ENCODE assay signal across 8 cellular contexts in genomic region chr2:6826081-6826913, GRCh38. TPM values are rescaled to one million over a fixed set of nuclear protein-coding genes. Genes with fewer than 3 reads are reported as not detected.
A peak's percentile ranks its signal among the peaks of the same experiment; 100 is the strongest.
DNase-seq lines count a peak whose midpoint lies in the region; ATAC-seq and TF ChIP-seq lines count a peak whose summit lies in the region.

No MANE protein-coding gene starts in this region.

- TF ChIP-seq CTCF in ovary (IDR thresholded peaks at IDR 0.05): no peak

- TF ChIP-seq EP300 in ovary (IDR thresholded peaks at IDR 0.05): no peak

- no peak for TF ChIP-seq POLR2A in ovary (IDR thresholded peaks at IDR 0.05)

- WGBS in ovary, 3 donors: 68 to 70% (median 68%) methylated on average over 4 of the region's 4 CpGs

- no peaks in the 10 kb centered on the region for H3K9me3 ChIP-seq in ovary

- intact Hi-C loops in ovary (cut with DNase I): no loop called here

- ATAC-seq in GM21390 (IDR thresholded peaks at IDR 0.05; ENCODE audit: unreplicated experiment): peak; percentile 96
- peak; percentile 33 for ATAC-seq in SK-N-SH treated with all-trans-retinoic acid at 6 μM for 48 hours

- DNase-seq in GDM1 (lab: John Stamatoyannopoulos, UW) (peak; percentile 43), HPDE6-E6E7 (ENCODE audit: extremely low spot score) (peak; percentile 75), amniotic epithelial cell (ENCODE audit: low read depth) (peak; percentile 75), kidney tubule cell (ENCODE audit: low spot score) (peak; percentile 91), ovary (no peak)
- DNase-seq in stimulated activated CD8-positive, alpha-beta memory T cell treated with anti-CD3 and anti-CD28 coated beads, Interleukin-2, amount 100 ng/mL, for 48 hours (ENCODE audit: low read depth in 2 of 2): peak; percentile 12 to 46

- no peak overlapping the region for H3K27ac ChIP-seq in ovary

- no peaks in the 10 kb centered on the region for H3K27me3 ChIP-seq in ovary

- H3K4me3 ChIP-seq in ovary: no peak overlapping the region

- no peaks in the 10 kb centered on the region for H3K4me1 ChIP-seq in ovary (ENCODE audit: insufficient read depth)

- H3K36me3 ChIP-seq in ovary: no peaks in the 10 kb centered on the region

TF ChIP-seq in SK-N-SH treated with all-trans-retinoic acid at 6 μM for 48 hours, 23 proteins besides CTCF, POLR2A, EP300 and RAD21:
- TF ChIP-seq GLIS3 (CRISPR knock-in tag; IDR thresholded peaks at IDR 0.05): no peak
- 0 out of 2 replicates have a peak, but pooled peaks have one; percentile 3 for TF ChIP-seq ZFP3 (CRISPR knock-in tag; IDR thresholded peaks at IDR 0.05)
- 0 out of 2 replicates have a peak, but pooled peaks have one; percentile 48 for TF ChIP-seq CSDC2 (CRISPR knock-in tag; IDR thresholded peaks at IDR 0.05)
- no peak for TF ChIP-seq SNAI2 (CRISPR knock-in tag; IDR thresholded peaks at IDR 0.05)
- TF ChIP-seq ZC3H10 (CRISPR knock-in tag; IDR thresholded peaks at IDR 0.05): no peak
- peak; percentile 56 for TF ChIP-seq ZFP30 (CRISPR knock-in tag; IDR thresholded peaks at IDR 0.05)

RNA-seq across cellular contexts. Expression of gene CMPK2, which starts 39.4 kb away (rescaled TPM):
- 1 to 10 TPM; 2.7 to 7.1 (median 4.2) TPM for total RNA-seq in ovary
- polyA plus RNA-seq in ovary: 10 to 100 TPM in 1 of 2 donors, 1 to 10 TPM in 1; 3.1 to 11.5 TPM

RNA-seq across cellular contexts. Expression of gene RSAD2, which starts 51.3 kb away (rescaled TPM):
- total RNA-seq in ovary: 1 to 10 TPM; 1.9 to 9.2 (median 4.5) TPM
- polyA plus RNA-seq in ovary: 10 to 100 TPM in 1 of 2 donors, 1 to 10 TPM in 1; 4.7 to 11.1 TPM

Comparison
In these comparisons a context has a peak if more than half of its experiments do, and no peak if none do; other contexts are left out.
1. DNase-seq: peak in GDM1 (single experiment), HPDE6-E6E7 (single experiment), amniotic epithelial cell (single experiment), kidney tubule cell (single experiment) and stimulated activated CD8-positive, alpha-beta memory T cell treated with anti-CD3 and anti-CD28 coated beads, Interleukin-2, amount 100 ng/mL, for 48 hours (2 of 2); none in ovary (0 of 5).